In the genomic region with DNA sequence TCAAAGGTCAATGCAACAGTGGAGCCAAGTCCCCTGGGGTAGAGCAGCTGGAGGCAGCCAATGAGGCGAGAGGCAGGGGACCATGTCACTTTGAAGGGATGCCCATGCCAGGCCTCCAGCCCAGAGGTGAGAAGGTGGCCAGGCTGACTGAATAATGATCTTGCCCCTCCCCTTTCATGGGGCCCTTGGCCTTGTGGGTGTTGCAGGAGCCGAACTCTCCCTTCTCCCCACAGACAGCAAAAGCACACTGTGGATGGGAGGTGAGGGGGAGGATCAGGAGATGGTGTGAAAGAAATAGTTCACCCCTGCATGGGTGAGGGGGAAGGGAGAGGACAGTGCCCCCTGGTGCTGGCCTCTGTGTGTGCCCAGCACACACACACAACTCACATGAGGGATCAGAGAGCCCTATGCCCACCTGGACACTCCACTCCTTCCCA, we compare ENCODE assay signal across 9 cellular contexts. TPM values are rescaled to one million over a fixed set of nuclear protein-coding genes. Genes with fewer than 3 reads are reported as not detected.
DNase-seq lines count a peak whose midpoint lies in the region; ATAC-seq, FAIRE-seq and TF ChIP-seq lines count a peak whose summit lies in the region.
"Had no signal": no experiment of that assay in that cellular context is flagged by ENCODE, and none has a peak within 500 bp of the region (broad histone marks: within the 10 kb centered on the region; RNA-seq: fewer than 3 reads in every experiment).

No MANE protein-coding gene starts in this region.

- TF ChIP-seq POLR2A in HepG2 (IDR thresholded peaks at IDR 0.05; ENCODE audit: insufficient read depth in 1 of 2, low read depth in 2 of 2, low read length in 2 of 2): no peak

- H3K79me2 ChIP-seq in HepG2 (ENCODE audit: insufficient read depth, low read length): no peaks in the 10 kb centered on the region

- H3K4me1 ChIP-seq in HepG2 (ENCODE audit: insufficient read depth, low read length): peaks cover 17% of the 10 kb centered on the region

- no peaks in the 10 kb centered on the region for H3K9me3 ChIP-seq in HepG2 (ENCODE audit: low read length)
- H3K9me3 ChIP-seq: gastrocnemius medialis had no signal

- no peaks in the 10 kb centered on the region for H3K36me3 Mint-ChIP-seq in CD14-positive monocyte
- no peaks in the 10 kb centered on the region for H3K36me3 Mint-ChIP-seq in activated naive CD4-positive, alpha-beta T cell treated with anti-CD3 and anti-CD28 coated beads, Interleukin-2, amount 10 ng/mL, durations not matched to agents 7 days and 5 days

- peaks cover 24% of the 10 kb centered on the region for H3K4me1 Mint-ChIP-seq in CD14-positive monocyte
- peaks cover 86% of the 10 kb centered on the region for H3K4me1 Mint-ChIP-seq in activated naive CD4-positive, alpha-beta T cell treated with anti-CD3 and anti-CD28 coated beads, Interleukin-2, amount 10 ng/mL, durations not matched to agents 7 days and 5 days

- H3K4me3 Mint-ChIP-seq in CD14-positive monocyte: no peak overlapping the region
- no peak overlapping the region for H3K4me3 Mint-ChIP-seq in activated naive CD4-positive, alpha-beta T cell treated with anti-CD3 and anti-CD28 coated beads, Interleukin-2, amount 10 ng/mL, durations not matched to agents 7 days and 5 days

- H3K27ac Mint-ChIP-seq in CD14-positive monocyte: no peak overlapping the region
- peak overlapping the region; percentile 40 for H3K27ac Mint-ChIP-seq in activated naive CD4-positive, alpha-beta T cell treated with anti-CD3 and anti-CD28 coated beads, Interleukin-2, amount 10 ng/mL, durations not matched to agents 7 days and 5 days

- no peak overlapping the region for H3K4me2 ChIP-seq in HepG2 (ENCODE audit: low read depth, low read length)

- H3K9me3 Mint-ChIP-seq in CD14-positive monocyte: peaks cover 0 to 3% (median 0%) of the 10 kb centered on the region in 7 donors
- no peaks in the 10 kb centered on the region for H3K9me3 Mint-ChIP-seq in activated naive CD4-positive, alpha-beta T cell treated with anti-CD3 and anti-CD28 coated beads, Interleukin-2, amount 10 ng/mL, durations not matched to agents 7 days and 5 days

- 14% methylated on average over 2 of the region's 2 CpGs for WGBS in HepG2 (ENCODE audit: low lambda C conversion rate)

- intact Hi-C loops in CD14-positive monocyte (cut with micrococcal nuclease): no loop called here
- intact Hi-C loops in HepG2 (cut with micrococcal nuclease; ENCODE audit: unreplicated experiment): no loop called here

- peak; percentile 46 for TF ChIP-seq CTCF in CD14-positive monocyte (IDR thresholded peaks at IDR 0.05)
- peak; percentile 42 for TF ChIP-seq CTCF in HFF-Myc (IDR thresholded peaks at IDR 0.05; ENCODE audit: low read depth, low read length, missing control alignments)
- peak; percentile 57 for TF ChIP-seq CTCF in HepG2 (CRISPR knock-in tag; IDR thresholded peaks at IDR 0.05)

- DNase-seq in CD14-positive monocyte (ENCODE audit: low spot score) (no peak), HFF-Myc (ENCODE audit: extremely low read depth, low read depth) (no peak), HepG2 (ENCODE audit: low spot score) (no peak), DMS153 (lab: John Stamatoyannopoulos, UW) (no peak)
- peak; percentile 51 for DNase-seq in activated naive CD4-positive, alpha-beta T cell treated with anti-CD3 and anti-CD28 coated beads, Interleukin-2, amount 10 ng/mL, durations not matched to agents 7 days and 5 days
- DNase-seq in central memory CD4-positive, alpha-beta T cell: no peak
- DNase-seq: gastrocnemius medialis had no signal

- ATAC-seq in HepG2 (peak; percentile 42), HG03469 (IDR thresholded peaks at IDR 0.05; ENCODE audit: unreplicated experiment) (no peak), HG02623 (IDR thresholded peaks at IDR 0.05; ENCODE audit: unreplicated experiment) (no peak)
- ATAC-seq: gastrocnemius medialis had no signal

- no TSS peak for BruUV-seq in HepG2 (replicated peaks; lab: Mats Ljungman, UMichigan)

- H2AFZ ChIP-seq in HepG2 (ENCODE audit: low read length): no peak overlapping the region

- peaks cover 24 to 86% of the 10 kb centered on the region in 2 experiments for H3K27me3 ChIP-seq in HepG2 (ENCODE audit: control insufficient read depth in 1 of 2, insufficient read depth in 2 of 2, low read length in 2 of 2)

- TF ChIP-seq EP300 in HepG2 (IDR thresholded peaks at IDR 0.05; ENCODE audit: low read depth in 2 of 2, low read length in 2 of 2) (no peak), HepG2 (CRISPR knock-in tag; IDR thresholded peaks at IDR 0.05; ENCODE audit: borderline replicate concordance) (no peak)

- CTCF ChIA-PET in activated naive CD4-positive, alpha-beta T cell treated with anti-CD3 and anti-CD28 coated beads, Interleukin-2, amount 10 ng/mL, durations not matched to agents 7 days and 5 days (lab: Charles Lee): interaction anchor here (2.0 to 6.8 kb wide), 6 partner anchors 10 to 18 kb away, joined by 6 to 83 read pairs (median 16); partner anchors contain the start of gene TBX21
- CTCF ChIA-PET in HepG2 (lab: Yijun Ruan, JAX; ENCODE audit: low intra/inter-chr PET ratio, low total read pairs): interaction anchor here (1.2 kb wide), 1 partner anchor 18 kb away, joined by 3 read pairs; no protein-coding TSS in a partner anchor

- peaks cover 54 to 65% (median 57%) of the 10 kb centered on the region in 3 donors for H3K27me3 Mint-ChIP-seq in CD14-positive monocyte (ENCODE audit: low read depth in 3 of 3)
- H3K27me3 Mint-ChIP-seq in activated naive CD4-positive, alpha-beta T cell treated with anti-CD3 and anti-CD28 coated beads, Interleukin-2, amount 10 ng/mL, durations not matched to agents 7 days and 5 days: peaks cover 47% of the 10 kb centered on the region

- H3K9ac ChIP-seq in HepG2 (ENCODE audit: insufficient read depth, low read depth, low read length): no peak overlapping the region

- no peak for TF ChIP-seq RAD21 in HepG2 (CRISPR knock-in tag; IDR thresholded peaks at IDR 0.05)

- POLR2A ChIA-PET in HepG2 (lab: Yijun Ruan, JAX): no interaction called here

- no peaks in the 10 kb centered on the region; the same call in 1 of the 2 replicates for H4K20me1 ChIP-seq in HepG2 (ENCODE audit: insufficient read depth, low read length)

- in situ Hi-C loops in HepG2 (cut with HindIII; ENCODE audit: extremely low pct_ligation_motif_present, low pct_unique_long_range_greater_than_20kb): no loop called here

- no peak overlapping the region for H3K27ac ChIP-seq in HepG2 (ENCODE audit: extremely low read length, insufficient read depth, low read length)
- H3K27ac ChIP-seq: gastrocnemius medialis had no signal

- H3K4me3 ChIP-seq in HFF-Myc (replicated peaks; ENCODE audit: low read depth, low read length): no peak overlapping the region
- H3K4me3 ChIP-seq in HepG2 (replicated peaks in 1 of 3; ENCODE audit: insufficient read depth in 1 of 3, low read depth in 2 of 3, low read length in 3 of 3): no peak overlapping the region
- H3K4me3 ChIP-seq: gastrocnemius medialis had no signal

- FAIRE-seq in HepG2 (lab: Jason Lieb, UNC): peak; percentile 32

- no peaks in the 10 kb centered on the region for H3K36me3 ChIP-seq in HepG2 (replicated peaks in 1 of 2; ENCODE audit: control insufficient read depth in 1 of 2, insufficient read depth in 2 of 2, low read length in 2 of 2)
- H3K36me3 ChIP-seq: gastrocnemius medialis had no signal

RNA-seq across cellular contexts. Expression of gene TBX21, which starts 15.8 kb away (rescaled TPM):
- polyA plus RNA-seq in CD14-positive monocyte (under 1 TPM; 0.13 to 0.16 TPM), HepG2 (2011; rRNA removed) (not detected in 2 replicates)
- not detected in 2 replicates for total RNA-seq in HepG2 (2016; rRNA removed; fragmentation: Illumina TruSeq; extraction: Trizol)
- total RNA-seq in HepG2 (2016; cell fraction: cytosol; rRNA removed; fragmentation: Illumina TruSeq; extraction: Trizol; ENCODE audit: low read depth): not detected in 2 replicates
- not detected in 2 replicates for total RNA-seq in HepG2 (2016; cell fraction: insoluble cytoplasmic fraction; rRNA removed; fragmentation: Illumina TruSeq; extraction: Trizol)
- not detected in 2 replicates for total RNA-seq in HepG2 (2016; cell fraction: membrane; rRNA removed; fragmentation: Illumina TruSeq; extraction: Trizol)
- total RNA-seq in HepG2 (2016; cell fraction: nucleus; rRNA removed; fragmentation: Illumina TruSeq; extraction: Trizol): not detected in 2 replicates
- not detected in 2 replicates for polyA plus RNA-seq in HepG2 (2011; cell fraction: cytosol; rRNA removed)
- polyA plus RNA-seq in HepG2 (2011; cell fraction: nucleus; rRNA removed): 0.08 TPM in 1 of 2 replicates, not detected in the other
- not detected in 2 replicates for polyA plus RNA-seq in HepG2 (2012)
- not detected in 2 replicates for polyA plus RNA-seq in HepG2 (2016; cell fraction: cytosol; fragmentation: Illumina TruSeq; extraction: Trizol; ENCODE audit: low read depth)
- polyA plus RNA-seq in HepG2 (2016; cell fraction: insoluble cytoplasmic fraction; fragmentation: Illumina TruSeq; extraction: Trizol; ENCODE audit: low read depth): not detected in 2 replicates
- polyA plus RNA-seq in HepG2 (2016; cell fraction: membrane; fragmentation: Illumina TruSeq; extraction: Trizol; ENCODE audit: low read depth): not detected in 2 replicates
- polyA plus RNA-seq in HepG2 (2016; cell fraction: nucleus; fragmentation: Illumina TruSeq; extraction: Trizol; ENCODE audit: insufficient read depth, low read depth): not detected in 2 replicates
- not detected in 2 replicates for polyA minus RNA-seq in HepG2 (2011; rRNA and poly(A)+ RNA removed; ENCODE audit: low replicate concordance)
- not detected in 2 replicates for polyA minus RNA-seq in HepG2 (2011; cell fraction: cytosol; rRNA and poly(A)+ RNA removed)
- not detected in 2 replicates for polyA minus RNA-seq in HepG2 (2011; cell fraction: nucleus; rRNA and poly(A)+ RNA removed)

RNA-seq across cellular contexts. Expression of gene TBKBP1, which starts 23.3 kb away (rescaled TPM):
- polyA plus RNA-seq in CD14-positive monocyte: under 1 TPM; 0.22 to 0.45 TPM
- 2.6 and 3.0 TPM in 2 replicates for total RNA-seq in HepG2 (2016; rRNA removed; fragmentation: Illumina TruSeq; extraction: Trizol)
- 0.88 and 1.4 TPM in 2 replicates for total RNA-seq in HepG2 (2016; cell fraction: cytosol; rRNA removed; fragmentation: Illumina TruSeq; extraction: Trizol; ENCODE audit: low read depth)
- total RNA-seq in HepG2 (2016; cell fraction: insoluble cytoplasmic fraction; rRNA removed; fragmentation: Illumina TruSeq; extraction: Trizol): 2.8 and 3.8 TPM in 2 replicates
- 2.5 and 2.9 TPM in 2 replicates for total RNA-seq in HepG2 (2016; cell fraction: membrane; rRNA removed; fragmentation: Illumina TruSeq; extraction: Trizol)
- total RNA-seq in HepG2 (2016; cell fraction: nucleus; rRNA removed; fragmentation: Illumina TruSeq; extraction: Trizol): 2.6 and 4.3 TPM in 2 replicates
- 7.0 and 10.9 TPM in 2 replicates for polyA plus RNA-seq in HepG2 (2011; rRNA removed)
- polyA plus RNA-seq in HepG2 (2011; cell fraction: cytosol; rRNA removed): 4.9 and 5.8 TPM in 2 replicates
- 50.3 and 56.8 TPM in 2 replicates for polyA plus RNA-seq in HepG2 (2011; cell fraction: nucleus; rRNA removed)
- polyA plus RNA-seq in HepG2 (2012): 11.8 and 15.7 TPM in 2 replicates
- polyA plus RNA-seq in HepG2 (2016; cell fraction: cytosol; fragmentation: Illumina TruSeq; extraction: Trizol; ENCODE audit: low read depth): 0.86 and 1.4 TPM in 2 replicates
- polyA plus RNA-seq in HepG2 (2016; cell fraction: insoluble cytoplasmic fraction; fragmentation: Illumina TruSeq; extraction: Trizol; ENCODE audit: low read depth): 2.8 and 3.9 TPM in 2 replicates
- 1.6 and 2.8 TPM in 2 replicates for polyA plus RNA-seq in HepG2 (2016; cell fraction: membrane; fragmentation: Illumina TruSeq; extraction: Trizol; ENCODE audit: low read depth)
- 17.9 and 18.3 TPM in 2 replicates for polyA plus RNA-seq in HepG2 (2016; cell fraction: nucleus; fragmentation: Illumina TruSeq; extraction: Trizol; ENCODE audit: insufficient read depth, low read depth)
- 0.16 and 7.4 TPM in 2 replicates for polyA minus RNA-seq in HepG2 (2011; rRNA and poly(A)+ RNA removed; ENCODE audit: low replicate concordance)
- 1.8 and 5.3 TPM in 2 replicates for polyA minus RNA-seq in HepG2 (2011; cell fraction: cytosol; rRNA and poly(A)+ RNA removed)
- 4.2 and 6.6 TPM in 2 replicates for polyA minus RNA-seq in HepG2 (2011; cell fraction: nucleus; rRNA and poly(A)+ RNA removed)
